In the genomic region with DNA sequence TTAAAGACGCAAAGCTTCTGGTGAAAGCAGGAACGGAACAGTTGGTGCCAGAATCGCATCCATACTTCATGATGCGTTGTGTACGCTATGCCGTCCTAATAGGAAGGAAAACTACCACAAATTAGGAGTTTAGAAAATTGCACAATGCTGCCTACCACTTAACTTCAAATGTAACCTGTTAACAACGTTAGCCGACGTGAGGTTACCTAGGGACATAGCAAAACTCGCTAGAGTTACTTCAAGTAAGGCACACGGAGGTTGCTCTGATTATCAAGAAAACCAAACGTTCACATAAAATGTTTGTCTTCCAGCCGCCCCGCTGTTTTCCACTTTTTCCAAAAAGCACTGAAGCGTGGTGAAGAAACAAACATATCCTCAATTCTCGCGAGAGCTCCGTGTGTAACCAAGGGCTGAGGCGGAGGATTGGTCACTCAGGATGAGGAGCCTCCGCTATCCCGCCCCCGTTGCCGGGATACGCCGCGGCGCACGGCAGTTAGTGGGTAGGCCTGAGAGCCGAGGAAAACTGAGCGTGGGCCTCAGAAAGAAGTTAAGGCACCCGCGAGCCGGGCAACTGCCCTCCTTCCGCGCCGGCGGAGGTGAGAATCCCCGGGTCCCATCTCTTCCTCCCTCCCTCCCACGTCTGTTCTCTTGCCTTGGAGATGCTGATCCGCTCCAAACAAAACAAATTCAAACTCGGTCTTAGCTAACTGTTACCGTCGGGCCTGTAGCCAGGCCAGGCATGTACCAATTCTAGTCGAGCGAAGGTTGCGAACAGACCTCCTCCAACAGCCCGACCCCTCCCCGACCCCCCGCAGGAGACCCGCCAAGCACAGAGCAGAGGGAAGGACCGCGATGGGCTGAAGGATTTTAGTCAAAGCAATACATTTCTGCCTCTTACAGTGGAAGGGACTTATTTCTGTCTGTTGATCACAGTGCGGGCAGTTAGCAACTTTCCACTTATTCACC, we compare ENCODE assay signal across 8 cellular contexts.
A peak's percentile ranks its signal among the peaks of the same experiment; 100 is the strongest.
DNase-seq lines count a peak whose midpoint lies in the region; ATAC-seq lines count a peak whose summit lies in the region.

A gene (plus strand): TSS at position 492 of the 966 bp plus-strand sequence. CDS start 5,556 bp downstream, outside the sequence.

- H3K27ac ChIP-seq in ACC112 (ENCODE audit: low read depth, low read length): peak within 1 kb of the TSS; percentile 76

- peak within 1 kb of the TSS; percentile 89 for H2AFZ ChIP-seq in ACC112 (ENCODE audit: low read length, unreplicated experiment)

- peaks cover 21% of the 10 kb centered on the region for H3K79me2 ChIP-seq in ACC112 (ENCODE audit: control insufficient read depth, insufficient read depth, low read length, unreplicated experiment)

- peak; percentile 98 for DNase-seq in NCI-H2227 (lab: John Stamatoyannopoulos, UW; ENCODE audit: unreplicated experiment)
- peak; percentile 83 for DNase-seq in activated CD4-positive, CD25-positive, alpha-beta regulatory T cell treated with anti-CD3 and anti-CD28 coated beads, Interleukin-2, amount 50 U/mL, for 16 hours (ENCODE audit: low read depth, low spot score)
- DNase-seq in central memory CD8-positive, alpha-beta T cell (ENCODE audit: low spot score in 2 of 2): peak; percentile 82 to 90
- peak; percentile 97 for DNase-seq in inferior parietal cortex (ENCODE audit: extremely low spot score)
- peak; percentile 94 for DNase-seq in smooth muscle cell of the brain vasculature (ENCODE audit: low read depth, low spot score)

- no peaks in the 10 kb centered on the region for H3K27me3 ChIP-seq in ACC112 (ENCODE audit: insufficient read depth, low read length)

- H3K4me1 ChIP-seq in ACC112 (ENCODE audit: control insufficient read depth, insufficient read depth, low read length, unreplicated experiment): peaks cover 17% of the 10 kb centered on the region

- peak; percentile 98 for ATAC-seq in GM18873 (IDR thresholded peaks at IDR 0.05; ENCODE audit: low FRiP score, unreplicated experiment)
- peak; percentile 99 for ATAC-seq in HG03135 (IDR thresholded peaks at IDR 0.05; ENCODE audit: unreplicated experiment)
- peak; percentile 100 for ATAC-seq in central memory CD8-positive, alpha-beta T cell (replicated peaks; ENCODE audit: extremely low read depth, poor library complexity, severe bottlenecking)

- H3K4me3 ChIP-seq in ACC112 (ENCODE audit: low read depth, low read length): peak within 1 kb of the TSS; percentile 83

- no peaks in the 10 kb centered on the region for H3K36me3 ChIP-seq in ACC112 (ENCODE audit: insufficient read depth, low read length)

- H3K27ac Mint-ChIP-seq in central memory CD8-positive, alpha-beta T cell (ENCODE audit: low read depth): peak within 1 kb of the TSS; percentile 93

- peak within 1 kb of the TSS; percentile 85 for H3K4me3 Mint-ChIP-seq in central memory CD8-positive, alpha-beta T cell

- H3K4me1 Mint-ChIP-seq in central memory CD8-positive, alpha-beta T cell: peaks cover 26% of the 10 kb centered on the region

- peaks cover 14% of the 10 kb centered on the region for H3K36me3 Mint-ChIP-seq in central memory CD8-positive, alpha-beta T cell (ENCODE audit: insufficient read depth)

- H3K9me3 Mint-ChIP-seq in central memory CD8-positive, alpha-beta T cell: no peaks in the 10 kb centered on the region

- H3K27me3 Mint-ChIP-seq in central memory CD8-positive, alpha-beta T cell: no peaks in the 10 kb centered on the region

Comparison
In these comparisons a context has a peak if more than half of its experiments do, and no peak if none do; other contexts are left out.
1. Peak in every context shown above with its lines: DNase-seq, ATAC-seq, H3K4me3 ChIP-seq and H3K27ac ChIP-seq.